In the genomic region with DNA sequence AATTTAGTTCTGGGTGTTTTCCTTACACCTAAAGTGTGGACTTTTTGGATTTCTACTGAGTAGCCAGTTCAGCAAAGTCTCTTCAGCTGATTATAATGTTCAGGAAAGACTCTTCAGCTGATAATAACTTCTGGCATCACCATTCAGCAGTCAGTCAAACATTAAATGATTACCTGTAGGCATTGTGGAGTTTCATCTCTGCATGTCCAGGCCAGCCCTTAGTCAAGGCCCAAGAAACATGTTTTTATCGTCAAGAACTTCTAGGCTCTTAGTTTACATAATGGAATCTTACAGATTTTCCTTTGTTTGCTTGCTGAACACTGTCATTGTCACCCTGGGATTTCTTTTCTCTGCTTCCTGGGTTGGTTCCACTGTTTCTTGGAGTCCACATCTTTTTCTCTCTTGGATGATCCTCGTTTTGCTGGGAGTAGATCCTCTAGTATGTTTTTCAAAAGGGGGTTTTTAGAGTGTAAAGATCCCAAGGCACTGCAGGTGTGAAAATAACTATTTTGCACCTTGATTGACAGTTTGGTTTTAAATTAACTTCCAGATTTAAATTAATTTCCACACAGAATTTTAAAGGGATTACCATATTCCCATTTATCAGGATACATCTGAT, we compare ENCODE assay signal across 1 cellular context.
TF ChIP-seq lines count a peak whose summit lies in the region.

No MANE protein-coding gene starts in this region.

TF ChIP-seq in A549, 52 proteins besides CTCF, POLR2A, EP300 and RAD21:
- TF ChIP-seq, protein P1, sequence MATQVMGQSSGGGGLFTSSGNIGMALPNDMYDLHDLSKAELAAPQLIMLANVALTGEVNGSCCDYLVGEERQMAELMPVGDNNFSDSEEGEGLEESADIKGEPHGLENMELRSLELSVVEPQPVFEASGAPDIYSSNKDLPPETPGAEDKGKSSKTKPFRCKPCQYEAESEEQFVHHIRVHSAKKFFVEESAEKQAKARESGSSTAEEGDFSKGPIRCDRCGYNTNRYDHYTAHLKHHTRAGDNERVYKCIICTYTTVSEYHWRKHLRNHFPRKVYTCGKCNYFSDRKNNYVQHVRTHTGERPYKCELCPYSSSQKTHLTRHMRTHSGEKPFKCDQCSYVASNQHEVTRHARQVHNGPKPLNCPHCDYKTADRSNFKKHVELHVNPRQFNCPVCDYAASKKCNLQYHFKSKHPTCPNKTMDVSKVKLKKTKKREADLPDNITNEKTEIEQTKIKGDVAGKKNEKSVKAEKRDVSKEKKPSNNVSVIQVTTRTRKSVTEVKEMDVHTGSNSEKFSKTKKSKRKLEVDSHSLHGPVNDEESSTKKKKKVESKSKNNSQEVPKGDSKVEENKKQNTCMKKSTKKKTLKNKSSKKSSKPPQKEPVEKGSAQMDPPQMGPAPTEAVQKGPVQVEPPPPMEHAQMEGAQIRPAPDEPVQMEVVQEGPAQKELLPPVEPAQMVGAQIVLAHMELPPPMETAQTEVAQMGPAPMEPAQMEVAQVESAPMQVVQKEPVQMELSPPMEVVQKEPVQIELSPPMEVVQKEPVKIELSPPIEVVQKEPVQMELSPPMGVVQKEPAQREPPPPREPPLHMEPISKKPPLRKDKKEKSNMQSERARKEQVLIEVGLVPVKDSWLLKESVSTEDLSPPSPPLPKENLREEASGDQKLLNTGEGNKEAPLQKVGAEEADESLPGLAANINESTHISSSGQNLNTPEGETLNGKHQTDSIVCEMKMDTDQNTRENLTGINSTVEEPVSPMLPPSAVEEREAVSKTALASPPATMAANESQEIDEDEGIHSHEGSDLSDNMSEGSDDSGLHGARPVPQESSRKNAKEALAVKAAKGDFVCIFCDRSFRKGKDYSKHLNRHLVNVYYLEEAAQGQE (IDR thresholded peaks at IDR 0.05) = peak; percentile 13; the same call in 1 of the 2 replicates
- TF ChIP-seq HES2 (IDR thresholded peaks at IDR 0.05) = no peak
